ENCODE assay signal across 19 cellular contexts in the genomic region with DNA sequence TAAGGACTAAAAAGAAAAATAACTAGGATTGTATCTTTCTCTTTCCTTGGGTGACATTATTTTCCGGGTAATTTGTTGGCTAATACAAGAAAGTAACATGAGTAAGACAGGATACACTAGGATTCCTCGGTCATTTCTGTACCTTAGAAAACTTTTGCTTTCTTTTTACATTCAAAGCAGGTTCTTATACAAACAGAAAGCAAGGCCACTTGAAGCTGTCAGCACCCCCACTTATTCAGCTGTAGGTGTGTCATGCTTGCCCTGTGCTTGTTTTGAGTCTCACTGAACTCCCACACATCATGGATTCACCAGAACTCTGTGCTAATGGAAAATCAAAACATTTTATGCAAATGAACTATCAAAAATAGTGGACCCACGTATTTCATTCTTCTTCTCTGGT.
A peak's percentile ranks its signal among the peaks of the same experiment; 100 is the strongest.
DNase-seq lines count a peak whose midpoint lies in the region; ATAC-seq and TF ChIP-seq lines count a peak whose summit lies in the region.
"Had no signal": no experiment of that assay in that cellular context is flagged by ENCODE, and none has a peak within 500 bp of the region (broad histone marks: within the 10 kb centered on the region; RNA-seq: fewer than 3 reads in every experiment).

No MANE protein-coding gene starts in this region.

- H3K9me2 ChIP-seq in GM23248 (ENCODE audit: insufficient read depth), result no peaks in the 10 kb centered on the region

- H3K4me3 ChIP-seq in GM23248 (no peak overlapping the region), left lung (no peak overlapping the region)
- H3K4me3 ChIP-seq: MG63, SK-N-MC had no signal

- no peak overlapping the region for H3K4me2 ChIP-seq in GM23248 (ENCODE audit: unreplicated experiment)
- H3K4me2 ChIP-seq: KMS-11 had no signal

- DNase-seq in GM23248 (peak; percentile 30), NCI-H510A treated with DMSO at 0.1 percent for 48 hours (lab: John Stamatoyannopoulos, UW) (peak; percentile 42), left lung (peak in 1 of 2 donors; percentile 32), left colon (no peak), RPMI8226 (no peak), NCI-H128 (lab: John Stamatoyannopoulos, UW; ENCODE audit: unreplicated experiment) (no peak)
- DNase-seq: Caco-2, DMS153, GOT3, MG63, NCI-H1092, NCI-H2081 treated with DMSO at 0.1 percent for 48 hours, NCI-H2227 treated with DMSO at 0.1 percent for 48 hours, T-helper 1 cell had no signal

- ATAC-seq in GM18867 (IDR thresholded peaks at IDR 0.05; ENCODE audit: unreplicated experiment), result peak; percentile 46
- peak; percentile 88 for ATAC-seq in left lung
- ATAC-seq in left colon, result no peak
- no peak for ATAC-seq in GM18868 (IDR thresholded peaks at IDR 0.05; ENCODE audit: unreplicated experiment)
- ATAC-seq: HepG2 had no signal

- H3K27ac ChIP-seq in GM23248, result no peak overlapping the region
- peak overlapping the region in 1 of 2 donors; percentile 34 for H3K27ac ChIP-seq in left lung
- H3K27ac ChIP-seq: KMS-11, SK-N-MC had no signal

- H3K27me3 ChIP-seq in GM23248 (replicated peaks; ENCODE audit: insufficient read depth), result no peaks in the 10 kb centered on the region
- no peaks in the 10 kb centered on the region for H3K27me3 ChIP-seq in left lung
- H3K27me3 ChIP-seq: MG63 had no signal

- H3K4me1 ChIP-seq in GM23248 (ENCODE audit: insufficient read depth), result peaks cover 22% of the 10 kb centered on the region
- no peaks in the 10 kb centered on the region for H3K4me1 ChIP-seq in left lung
- H3K4me1 ChIP-seq: Caco-2 had no signal

- H2AFZ ChIP-seq in GM23248, result 0 out of 2 replicates have a peak overlapping the region, but pooled peaks have one; percentile 17

- WGBS in GM23248 (ENCODE audit: low coverage in 1 of 2, low lambda C conversion rate in 2 of 2, missing lambda C conversion rate in 2 of 2), 2 experiments, result 62 to 69% methylated on average over 3 of the region's 3 CpGs

- no peaks in the 10 kb centered on the region for H4K20me1 ChIP-seq in GM23248 (ENCODE audit: insufficient read depth)

- intact Hi-C loops in left lung (cut with DNase I), result no loop called here
- intact Hi-C loops in left colon (cut with DNase I, micrococcal nuclease), result no loop called here

- H3F3A ChIP-seq in GM23248 (ENCODE audit: insufficient read depth), result no peaks in the 10 kb centered on the region

- no peak overlapping the region for H3K9ac ChIP-seq in GM23248
- H3K9ac ChIP-seq: KMS-11 had no signal

- no peaks in the 10 kb centered on the region for H3K36me3 ChIP-seq in GM23248 (ENCODE audit: low read depth)
- H3K36me3 ChIP-seq in left lung, result no peaks in the 10 kb centered on the region
- H3K36me3 ChIP-seq: MG63 had no signal

- TF ChIP-seq CTCF in left lung (IDR thresholded peaks at IDR 0.05), result no peak

- no peaks in the 10 kb centered on the region for H3K79me2 ChIP-seq in GM23248 (ENCODE audit: insufficient read depth)

- in situ Hi-C loops in GM23248 (cut with MboI), result no loop called here

- H3K9me3 ChIP-seq in GM23248 (ENCODE audit: low read depth) (no peaks in the 10 kb centered on the region), left lung (no peaks in the 10 kb centered on the region)
- H3K9me3 ChIP-seq: Caco-2, MG63 had no signal

Comparison
In these comparisons a context has a peak if more than half of its experiments do, and no peak if none do; other contexts are left out.
1. ATAC-seq: peak in GM18867 (single experiment) and left lung (single experiment); none in left colon (single experiment) and GM18868 (single experiment).
2. DNase-seq: peak in GM23248 (single experiment) and NCI-H510A treated with DMSO at 0.1 percent for 48 hours (single experiment); none in left colon (0 of 2), RPMI8226 (single experiment) and NCI-H128 (single experiment).